Comparison of ENCODE assay signal across 8 cellular contexts in the genomic region with DNA sequence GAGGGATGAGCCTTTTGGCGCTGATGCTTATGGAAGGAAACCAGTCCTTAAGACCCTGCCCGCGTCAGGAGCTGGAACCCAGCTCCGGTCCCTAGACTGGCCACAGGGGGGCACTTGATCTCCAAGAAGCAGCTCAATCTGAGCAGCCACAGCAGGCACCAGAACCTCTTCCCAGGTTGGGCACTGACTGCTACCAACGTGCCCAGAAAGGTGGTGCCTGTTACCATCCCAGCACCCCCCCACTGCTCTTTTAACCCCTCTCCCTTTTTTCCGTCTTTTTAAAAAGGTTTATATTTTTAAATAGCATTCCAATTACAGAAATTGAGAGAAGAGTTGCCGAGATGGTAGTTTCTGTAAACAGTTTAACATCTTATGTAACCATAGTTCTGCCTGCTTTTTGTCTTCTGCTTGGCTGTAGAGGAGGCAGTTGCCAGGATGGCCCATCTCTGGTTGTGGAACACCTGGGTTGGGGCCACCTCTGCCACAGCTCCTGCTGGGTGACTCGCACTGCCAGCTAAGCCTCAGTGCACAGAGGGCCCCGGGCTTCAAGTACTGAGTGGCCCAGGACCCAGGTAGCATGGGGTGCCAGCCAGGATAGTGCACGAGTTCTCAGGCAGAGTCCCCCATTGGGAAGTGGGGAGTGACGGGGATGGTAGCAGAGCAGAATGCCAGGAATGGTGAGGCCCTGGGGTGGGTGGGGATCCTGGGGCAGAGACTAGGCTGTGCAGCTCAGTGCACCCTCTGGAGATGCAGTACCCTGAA.
A peak's percentile ranks its signal among the peaks of the same experiment; 100 is the strongest.
DNase-seq lines count a peak whose midpoint lies in the region; ATAC-seq, FAIRE-seq and TF ChIP-seq lines count a peak whose summit lies in the region.

No MANE protein-coding gene starts in this region.

- peak; percentile 68 for TF ChIP-seq CTCF in WI38 (IDR thresholded peaks at IDR 0.05; ENCODE audit: low read depth, low read length)
- peak; percentile 77 for TF ChIP-seq CTCF in bronchial epithelial cell (IDR thresholded peaks at IDR 0.05; ENCODE audit: insufficient read depth, low read length, severe bottlenecking)
- TF ChIP-seq CTCF in kidney epithelial cell (IDR thresholded peaks at IDR 0.05; ENCODE audit: insufficient read depth, low read length, poor library complexity, severe bottlenecking): peak; percentile 84

- peak; percentile 69 for DNase-seq in 8988T
- DNase-seq in KBM-7: peak; percentile 70
- no peak for DNase-seq in bronchial epithelial cell (ENCODE audit: low read depth)
- DNase-seq in kidney epithelial cell (ENCODE audit: low read depth): no peak
- DNase-seq in stimulated activated CD4-positive, alpha-beta T cell treated with anti-CD3 and anti-CD28 coated beads, Interleukin-2, amount 100 ng/mL, for 4 hours (ENCODE audit: low read depth): peak; percentile 46
- DNase-seq in NCI-H446 treated with DMSO at 0.1 percent for 48 hours (lab: John Stamatoyannopoulos, UW): no peak

- FAIRE-seq in bronchial epithelial cell (lab: Jason Lieb, UNC): no peak

- H3K27me3 ChIP-seq in bronchial epithelial cell (ENCODE audit: control insufficient read depth, insufficient read depth, low read length): no peaks in the 10 kb centered on the region
- H3K27me3 ChIP-seq in kidney epithelial cell (ENCODE audit: control insufficient read depth, insufficient read depth, low read length): no peaks in the 10 kb centered on the region

- H3K4me3 ChIP-seq in WI38 (ENCODE audit: low read depth, low read length) (no peak overlapping the region), bronchial epithelial cell (ENCODE audit: low read depth, low read length) (no peak overlapping the region), kidney epithelial cell (ENCODE audit: low read depth, low read length) (no peak overlapping the region)

- peaks cover 1% of the 10 kb centered on the region for H3K36me3 ChIP-seq in bronchial epithelial cell (ENCODE audit: control insufficient read depth, insufficient read depth, low read length)
- H3K36me3 ChIP-seq in kidney epithelial cell (ENCODE audit: control insufficient read depth, insufficient read depth, low read length): no peaks in the 10 kb centered on the region

- peak; percentile 67 for ATAC-seq in GM18498 (IDR thresholded peaks at IDR 0.05; ENCODE audit: unreplicated experiment)

- in situ Hi-C loops in KBM-7 (cut with MboI; ENCODE audit: low pct_unique_long_range_greater_than_20kb, low sequenced_read_pairs): loop anchor here (10.0 to 25.0 kb wide), 2 partner anchors 115 to 472 kb away; a partner anchor contains a TSS

Comparison
In these comparisons a context has a peak if more than half of its experiments do, and no peak if none do; other contexts are left out.
1. DNase-seq: peak in 8988T (single experiment), KBM-7 (single experiment) and stimulated activated CD4-positive, alpha-beta T cell treated with anti-CD3 and anti-CD28 coated beads, Interleukin-2, amount 100 ng/mL, for 4 hours (single experiment); none in bronchial epithelial cell (single experiment), kidney epithelial cell (single experiment) and NCI-H446 treated with DMSO at 0.1 percent for 48 hours (single experiment).
2. Peak in every context shown above with its lines, with median percentiles within 50 percentile points of each other: CTCF ChIP-seq.